In genomic region chr1:118110580-118110979, GRCh38 we compare ENCODE assay signal across 25 cellular contexts.
"Had no signal": no experiment of that assay in that cellular context is flagged by ENCODE, and none has a peak within 500 bp of the region (broad histone marks: within the 10 kb centered on the region; RNA-seq: fewer than 3 reads in every experiment).

No MANE protein-coding gene starts in this region.

- H3K4me1 ChIP-seq: parathyroid adenoma, psoas muscle, spleen had no signal

- H3K9me3 Mint-ChIP-seq: activated B cell treated with CpG ODN at 0.5 μM for 24 hours; activated naive CD4-positive, alpha-beta T cell treated with anti-CD3 and anti-CD28 coated beads, Interleukin-2, amount 50 U/mL, for 24 hours; activated naive CD8-positive, alpha-beta T cell treated with anti-CD3 and anti-CD28 coated beads, Interleukin-2, amount 50 U/mL, for 24 hours; activated T-helper 2 cell treated with anti-CD3 and anti-CD28 coated beads, Interferon-gamma antibody, Interleukin-2, Interleukin-4, amounts not matched to agents 10 μg/mL and 5 μg/mL and 100 μg/mL, durations not matched to agents 14 hours and 24 hours and 36 hours; central memory CD8-positive, alpha-beta T cell had no signal

- H3K4me3 Mint-ChIP-seq: activated B cell treated with CpG ODN at 0.5 μM for 24 hours; activated CD8-positive, alpha-beta memory T cell treated with anti-CD3 and anti-CD28 coated beads, Interleukin-2, amount 10 ng/mL, durations not matched to agents 7 days and 5 days; activated CD8-positive, alpha-beta T cell treated with anti-CD3 and anti-CD28 coated beads, Interleukin-2, amount 10 ng/mL, durations not matched to agents 7 days and 5 days; activated naive CD4-positive, alpha-beta T cell treated with anti-CD3 and anti-CD28 coated beads, Interleukin-2, amount 50 U/mL, for 24 hours; activated naive CD8-positive, alpha-beta T cell treated with anti-CD3 and anti-CD28 coated beads, Interleukin-2, amount 50 U/mL, for 24 hours; central memory CD8-positive, alpha-beta T cell; naive B cell; T-helper 17 cell had no signal

- H3K36me3 ChIP-seq: gastroesophageal sphincter, spleen, tibial nerve had no signal

- H3K27ac Mint-ChIP-seq: activated B cell treated with CpG ODN at 0.5 μM for 24 hours; activated CD8-positive, alpha-beta memory T cell treated with anti-CD3 and anti-CD28 coated beads, Interleukin-2, amount 10 ng/mL, durations not matched to agents 7 days and 5 days; activated CD8-positive, alpha-beta T cell treated with anti-CD3 and anti-CD28 coated beads, Interleukin-2, amount 10 ng/mL, durations not matched to agents 7 days and 5 days; activated naive CD4-positive, alpha-beta T cell treated with anti-CD3 and anti-CD28 coated beads, Interleukin-2, amount 50 U/mL, for 24 hours; activated naive CD8-positive, alpha-beta T cell treated with anti-CD3 and anti-CD28 coated beads, Interleukin-2, amount 50 U/mL, for 24 hours; activated T-helper 2 cell treated with anti-CD3 and anti-CD28 coated beads, Interferon-gamma antibody, Interleukin-2, Interleukin-4, amounts not matched to agents 10 μg/mL and 5 μg/mL and 100 μg/mL, durations not matched to agents 14 hours and 24 hours and 36 hours; naive B cell; T-helper 17 cell had no signal

- H3K4me1 Mint-ChIP-seq: activated B cell treated with CpG ODN at 0.5 μM for 24 hours; activated CD8-positive, alpha-beta memory T cell treated with anti-CD3 and anti-CD28 coated beads, Interleukin-2, amount 10 ng/mL, durations not matched to agents 7 days and 5 days; activated naive CD4-positive, alpha-beta T cell treated with anti-CD3 and anti-CD28 coated beads, Interleukin-2, amount 50 U/mL, for 24 hours; activated naive CD8-positive, alpha-beta T cell treated with anti-CD3 and anti-CD28 coated beads, Interleukin-2, amount 50 U/mL, for 24 hours; central memory CD8-positive, alpha-beta T cell; naive B cell; T-helper 17 cell had no signal

- H3K27me3 Mint-ChIP-seq: activated B cell treated with CpG ODN at 0.5 μM for 24 hours; activated CD8-positive, alpha-beta memory T cell treated with anti-CD3 and anti-CD28 coated beads, Interleukin-2, amount 10 ng/mL, durations not matched to agents 7 days and 5 days had no signal

- H3K36me3 Mint-ChIP-seq: activated CD8-positive, alpha-beta memory T cell treated with anti-CD3 and anti-CD28 coated beads, Interleukin-2, amount 10 ng/mL, durations not matched to agents 7 days and 5 days; activated naive CD4-positive, alpha-beta T cell treated with anti-CD3 and anti-CD28 coated beads, Interleukin-2, amount 50 U/mL, for 24 hours; naive B cell had no signal

- ATAC-seq: activated CD8-positive, alpha-beta memory T cell treated with anti-CD3 and anti-CD28 coated beads, Interleukin-2, amount 10 ng/mL, durations not matched to agents 7 days and 5 days; activated CD8-positive, alpha-beta T cell treated with anti-CD3 and anti-CD28 coated beads, Interleukin-2, amount 10 ng/mL, durations not matched to agents 7 days and 5 days; activated naive CD8-positive, alpha-beta T cell treated with anti-CD3 and anti-CD28 coated beads, Interleukin-2, amount 50 U/mL, for 24 hours; gastroesophageal sphincter; left cardiac atrium; psoas muscle; T-helper 17 cell had no signal

- FAIRE-seq: bronchial epithelial cell, colon had no signal

- H3K27me3 ChIP-seq: gastroesophageal sphincter, hepatocyte, spleen, tibial nerve had no signal

- DNase-seq: activated B cell treated with CpG ODN at 0.5 μM for 24 hours; activated CD8-positive, alpha-beta memory T cell treated with anti-CD3 and anti-CD28 coated beads, Interleukin-2, amount 10 ng/mL, durations not matched to agents 7 days and 5 days; activated CD8-positive, alpha-beta T cell treated with anti-CD3 and anti-CD28 coated beads, Interleukin-2, amount 10 ng/mL, durations not matched to agents 7 days and 5 days; activated naive CD8-positive, alpha-beta T cell treated with anti-CD3 and anti-CD28 coated beads, Interleukin-2, amount 50 U/mL, for 24 hours; activated T-cell treated with anti-CD3 and anti-CD28 coated beads, Interleukin-2, amount 50 U/mL, for 48 hours; amygdala; dermis blood vessel endothelial cell; effector memory CD4-positive, alpha-beta T cell; islet precursor cell; left cardiac atrium; mammary epithelial cell; naive B cell; psoas muscle; spleen; stimulated activated naive CD4-positive, alpha-beta T cell; T-helper 17 cell had no signal

- H3K9me3 ChIP-seq: gastroesophageal sphincter, psoas muscle, spleen, tibial nerve had no signal

- H3K27ac ChIP-seq: gastroesophageal sphincter, hepatocyte, parathyroid adenoma, psoas muscle, spleen had no signal

- H3K4me3 ChIP-seq: hepatocyte, psoas muscle, spleen, tibial nerve had no signal
